Comparison of ENCODE assay signal across 1 cellular context in genomic region chr2:37080231-37080630, GRCh38.
TF ChIP-seq lines count a peak whose summit lies in the region.

No MANE protein-coding gene starts in this region.

TF ChIP-seq in HepG2, 621 proteins besides CTCF, POLR2A, EP300 and RAD21:
- TF ChIP-seq SOX13 (IDR thresholded peaks at IDR 0.05) (no peak), SOX13 (CRISPR knock-in tag; conservative IDR thresholded peaks at IDR 0.05 in 1 of 2, IDR thresholded peaks at IDR 0.05 in 1 of 2) (no peak), DNMT3B (CRISPR knock-in tag; conservative IDR thresholded peaks at IDR 0.05) (no peak), FIP1L1 (IDR thresholded peaks at IDR 0.05; ENCODE audit: borderline replicate concordance, insufficient read depth, low read depth, low read length) (no peak), FOXO1 (CRISPR knock-in tag; IDR thresholded peaks at IDR 0.05) (no peak), NFE2L2 (IDR thresholded peaks at IDR 0.05; ENCODE audit: low read length) (no peak), MTERF4 (CRISPR knock-in tag; IDR thresholded peaks at IDR 0.05) (no peak), MIXL1 (CRISPR knock-in tag; IDR thresholded peaks at IDR 0.05) (no peak), ZNF737 (CRISPR knock-in tag; IDR thresholded peaks at IDR 0.05; ENCODE audit: borderline replicate concordance) (no peak), ZNF280D (CRISPR knock-in tag; IDR thresholded peaks at IDR 0.05) (no peak), ZNF749 (CRISPR knock-in tag; IDR thresholded peaks at IDR 0.05; ENCODE audit: borderline replicate concordance) (no peak), ZNF143 (CRISPR knock-in tag; IDR thresholded peaks at IDR 0.05) (no peak), ZBTB43 (CRISPR knock-in tag; conservative IDR thresholded peaks at IDR 0.05) (no peak), FOXJ3 (CRISPR knock-in tag; IDR thresholded peaks at IDR 0.05; ENCODE audit: borderline replicate concordance) (no peak), ZNF446 (CRISPR knock-in tag; IDR thresholded peaks at IDR 0.05) (no peak), ZFAT (CRISPR knock-in tag; conservative IDR thresholded peaks at IDR 0.05) (no peak), POLR2G (IDR thresholded peaks at IDR 0.05; ENCODE audit: low read depth, low read length) (no peak), TBX3 (IDR thresholded peaks at IDR 0.05; ENCODE audit: borderline replicate concordance) (no peak)
TF ChIP-seq in HepG2: peak in this region for 0.
